Comparison of ENCODE assay signal across 19 cellular contexts in the genomic region with DNA sequence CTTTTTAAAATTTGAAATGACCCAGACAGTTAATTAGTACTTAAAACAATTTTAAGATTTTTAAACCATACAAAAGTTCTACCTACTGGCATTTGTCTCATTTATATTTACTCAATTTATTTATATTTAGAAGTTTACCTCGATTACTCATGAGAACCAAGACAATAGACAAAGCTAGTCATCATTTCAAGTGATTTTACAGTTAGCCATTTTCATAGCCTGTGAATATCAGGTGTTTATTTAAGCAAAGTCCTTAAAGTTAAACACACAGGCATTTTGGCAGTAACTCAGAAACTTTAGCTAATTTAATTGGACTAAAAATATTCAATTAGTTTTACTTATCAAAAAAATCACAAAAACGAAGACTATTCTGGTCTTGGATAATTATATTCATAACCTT.
DNase-seq lines count a peak whose midpoint lies in the region; ATAC-seq, FAIRE-seq and TF ChIP-seq lines count a peak whose summit lies in the region.
"Had no signal": no experiment of that assay in that cellular context is flagged by ENCODE, and none has a peak within 500 bp of the region (broad histone marks: within the 10 kb centered on the region; RNA-seq: fewer than 3 reads in every experiment).

No MANE protein-coding gene starts in this region.

- no peak overlapping the region for H4K91ac ChIP-seq in IMR-90 (ENCODE audit: insufficient read depth, low read depth, low read length)

- H3K4me2 ChIP-seq in IMR-90 (ENCODE audit: low read depth, low read length) (no peak overlapping the region), SK-N-SH (no peak overlapping the region)

- H4K20me1 ChIP-seq in IMR-90 (ENCODE audit: insufficient read depth, low read length) (no peaks in the 10 kb centered on the region), SK-N-SH (ENCODE audit: insufficient read depth) (no peaks in the 10 kb centered on the region)

- no peak overlapping the region for H3K14ac ChIP-seq in IMR-90 (replicated peaks; ENCODE audit: low read depth, low read length)

- TF ChIP-seq POLR2A in IMR-90 (IDR thresholded peaks at IDR 0.05; ENCODE audit: low read depth, low read length), result no peak

- no TSS peak for BruUV-seq in IMR-90 (replicated peaks; lab: Mats Ljungman, UMichigan)

- no peak overlapping the region for H3K4me3 ChIP-seq in IMR-90 (ENCODE audit: insufficient read depth, low read depth, low read length)
- no peak overlapping the region for H3K4me3 ChIP-seq in SK-N-SH (ENCODE audit: low read depth in 2 of 2, low read length in 1 of 2)
- H3K4me3 ChIP-seq in epithelial cell of proximal tubule (ENCODE audit: low read depth, low read length), result peak overlapping the region; percentile 52
- no peak overlapping the region for H3K4me3 ChIP-seq in ascending aorta
- H3K4me3 ChIP-seq: GM23248, HAP-1 had no signal

- no peak overlapping the region for H2BK20ac ChIP-seq in IMR-90 (ENCODE audit: low read depth, low read length)

- H3K27me3 ChIP-seq in IMR-90 (ENCODE audit: control insufficient read depth, insufficient read depth, low read length) (no peaks in the 10 kb centered on the region), SK-N-SH (ENCODE audit: insufficient read depth) (no peaks in the 10 kb centered on the region), ascending aorta (no peaks in the 10 kb centered on the region)

- no peak overlapping the region for H2BK5ac ChIP-seq in IMR-90 (ENCODE audit: low read depth, low read length, poor library complexity, severe bottlenecking)

- peaks cover 25% of the 10 kb centered on the region for H3F3A ChIP-seq in SK-N-SH (replicated peaks; ENCODE audit: insufficient read depth)

- ATAC-seq in IMR-90 (ENCODE audit: low read depth) (no peak), HG03521 (IDR thresholded peaks at IDR 0.05; ENCODE audit: unreplicated experiment) (no peak), GM21423 (IDR thresholded peaks at IDR 0.05; ENCODE audit: unreplicated experiment) (no peak)
- ATAC-seq: PC-3 had no signal

- no peaks in the 10 kb centered on the region for H3K79me2 ChIP-seq in SK-N-SH (ENCODE audit: insufficient read depth)

- TF ChIP-seq CTCF in IMR-90 (conservative IDR thresholded peaks at IDR 0.05; ENCODE audit: low read depth, low read length) (no peak), SK-N-SH (IDR thresholded peaks at IDR 0.05) (no peak), epithelial cell of proximal tubule (conservative IDR thresholded peaks at IDR 0.05; ENCODE audit: low read depth, low read length) (no peak), ascending aorta (IDR thresholded peaks at IDR 0.05) (no peak)

- H3K9me1 ChIP-seq in IMR-90 (ENCODE audit: insufficient read depth, low read length), result no peaks in the 10 kb centered on the region

- H3K18ac ChIP-seq in IMR-90 (ENCODE audit: low read depth, low read length), result no peak overlapping the region

- no peak overlapping the region for H3K23ac ChIP-seq in IMR-90 (ENCODE audit: low read depth, low read length)

- no peaks in the 10 kb centered on the region for H3K36me3 ChIP-seq in IMR-90 (ENCODE audit: control insufficient read depth, insufficient read depth, low read length)
- H3K36me3 ChIP-seq in SK-N-SH (replicated peaks in 1 of 2; ENCODE audit: control insufficient read depth in 1 of 2, insufficient read depth in 2 of 2, low read length in 1 of 2), result no peaks in the 10 kb centered on the region
- H3K36me3 ChIP-seq in ascending aorta, result no peaks in the 10 kb centered on the region
- H3K36me3 ChIP-seq: HAP-1 had no signal

- dilution Hi-C loops in IMR-90 (cut with HindIII; ENCODE audit: low sequenced_read_pairs, unreplicated experiment), result no loop called here

- H3K9me3 ChIP-seq in IMR-90 (ENCODE audit: control insufficient read depth, insufficient read depth, low read length) (peaks cover 3% of the 10 kb centered on the region; the same call in 1 of the 2 replicates), SK-N-SH (no peaks in the 10 kb centered on the region), ascending aorta (no peaks in the 10 kb centered on the region)
- H3K9me3 ChIP-seq: HAP-1 had no signal

- no peak overlapping the region for H2AK9ac ChIP-seq in IMR-90 (replicated peaks; ENCODE audit: low read depth, low read length, poor library complexity)

- POLR2A ChIA-PET in IMR-90 (lab: Charles Lee; ENCODE audit: unreplicated experiment), result no interaction called here
- POLR2A ChIA-PET in SK-N-SH (lab: Yijun Ruan, JAX), result no interaction called here

- intact Hi-C loops in IMR-90 (cut with micrococcal nuclease) (loop anchor here (5.0 kb wide), 1 partner anchor 94 kb away; no protein-coding TSS in a partner anchor), ascending aorta (cut with DNase I) (no loop called here)

- H4K5ac ChIP-seq in IMR-90 (ENCODE audit: low read depth, low read length), result no peak overlapping the region

- H3K4ac ChIP-seq in IMR-90 (ENCODE audit: low read depth, low read length), result no peak overlapping the region

- WGBS in IMR-90 (ENCODE audit: extremely low coverage in 2 of 2, insufficient read length in 1 of 2), 2 experiments, result no CpG with 5 or more reads among the region's 2 CpGs
- 18% methylated on average over 2 of the region's 2 CpGs for WGBS in SK-N-SH (ENCODE audit: low lambda C conversion rate)

- H3K9ac ChIP-seq in IMR-90 (ENCODE audit: low read depth, low read length) (no peak overlapping the region), SK-N-SH (no peak overlapping the region)
- H3K9ac ChIP-seq: GM23248 had no signal

- no peaks in the 10 kb centered on the region for H3K9me2 ChIP-seq in SK-N-SH

- in situ Hi-C loops in IMR-90 (cut with MboI; ENCODE audit: low sequenced_read_pairs), result no loop called here

- H4K8ac ChIP-seq in IMR-90 (ENCODE audit: low read depth in 2 of 2, low read length in 2 of 2), result no peak overlapping the region

- H2AFZ ChIP-seq in IMR-90 (replicated peaks; ENCODE audit: low read length, poor library complexity), result no peak overlapping the region
- H2AFZ ChIP-seq in SK-N-SH (ENCODE audit: low read depth), result 0 out of 2 replicates have a peak overlapping the region, but pooled peaks have one; percentile 2
- H2AFZ ChIP-seq: GM23248 had no signal

- H3K27ac ChIP-seq in IMR-90 (ENCODE audit: insufficient read depth, low read length) (no peak overlapping the region), SK-N-SH (ENCODE audit: low read depth in 2 of 2, low read length in 1 of 2) (peak overlapping the region in 1 of 2 experiments; percentile 85; a peak in 2 of 4 replicates), ascending aorta (no peak overlapping the region)
- H3K27ac ChIP-seq: GM23248 had no signal

- peak; percentile 16 for FAIRE-seq in A204.1 (lab: Jason Lieb, UNC)
- FAIRE-seq: HTR-8/SVneo had no signal

- H2BK120ac ChIP-seq in IMR-90 (ENCODE audit: low read depth, low read length), result no peak overlapping the region

- TF ChIP-seq EP300 in SK-N-SH (IDR thresholded peaks at IDR 0.05; ENCODE audit: borderline replicate concordance in 1 of 2, low read depth in 1 of 2, low read length in 1 of 2), result no peak

- H3K56ac ChIP-seq in IMR-90 (ENCODE audit: extremely low read depth, insufficient read depth, low read length), result no peak overlapping the region

- CTCF ChIA-PET in IMR-90 (lab: Yijun Ruan, JAX), result no interaction called here
- CTCF ChIA-PET in SK-N-SH (lab: Yijun Ruan, JAX), result interaction anchor here (1.1 kb wide), 1 partner anchor 12 kb away, joined by 3 read pairs; no protein-coding TSS in a partner anchor

- no peak overlapping the region for H2AK5ac ChIP-seq in IMR-90 (ENCODE audit: low read depth, low read length)

- H2BK15ac ChIP-seq in IMR-90 (ENCODE audit: low read depth, low read length), result no peak overlapping the region

- TF ChIP-seq RAD21 in IMR-90 (IDR thresholded peaks at IDR 0.05; ENCODE audit: low read length), result no peak
- no peak for TF ChIP-seq RAD21 in SK-N-SH (IDR thresholded peaks at IDR 0.05; ENCODE audit: low read length)

- DNase-seq in IMR-90 (peak; percentile 16), SK-N-SH (no peak), epithelial cell of proximal tubule (ENCODE audit: low read depth) (no peak), NK-92 (lab: John Stamatoyannopoulos, UW; ENCODE audit: unreplicated experiment) (no peak), ascending aorta (ENCODE audit: low spot score in 2 of 2) (no peak)
- DNase-seq: 8988T, GM23248, NCI-H1694, NCI-H2081 treated with DMSO at 0.1 percent for 48 hours, NCI-H446, NCI-H526, PC-3, RPMI8226, SHP77 treated with DMSO at 0.1 percent for 48 hours had no signal

- no peaks in the 10 kb centered on the region for H3K79me1 ChIP-seq in IMR-90 (ENCODE audit: low read depth in 1 of 2, low read length in 2 of 2)

- no peaks in the 10 kb centered on the region for H3K4me1 ChIP-seq in IMR-90 (ENCODE audit: control insufficient read depth, insufficient read depth, low read length)
- peaks cover 4 to 5% of the 10 kb centered on the region in 2 experiments; a peak in 3 of 4 replicates for H3K4me1 ChIP-seq in SK-N-SH (ENCODE audit: control insufficient read depth in 1 of 2, insufficient read depth in 2 of 2, low read depth in 1 of 2, low read length in 1 of 2)
- no peaks in the 10 kb centered on the region for H3K4me1 ChIP-seq in ascending aorta
- H3K4me1 ChIP-seq: HAP-1 had no signal

TF ChIP-seq in IMR-90, 13 proteins besides CTCF, POLR2A, EP300 and RAD21 (continues in another document):
- TF ChIP-seq RFX5 (IDR thresholded peaks at IDR 0.05; ENCODE audit: low read depth, low read length), result no peak
- no peak for TF ChIP-seq CEBPB (IDR thresholded peaks at IDR 0.05; ENCODE audit: low read depth, low read length)
- TF ChIP-seq NFE2L2 (IDR thresholded peaks at IDR 0.05; ENCODE audit: low read depth, low read length), result no peak
- no peak for TF ChIP-seq CHD1 (IDR thresholded peaks at IDR 0.05; ENCODE audit: low read depth, low read length)
- no peak for TF ChIP-seq SMC3 (IDR thresholded peaks at IDR 0.05; ENCODE audit: low read depth, low read length)
- TF ChIP-seq MAFK (IDR thresholded peaks at IDR 0.05; ENCODE audit: low read depth, low read length), result no peak

TF ChIP-seq in SK-N-SH, 30 proteins besides CTCF, POLR2A, EP300 and RAD21 (continues in another document):
- TF ChIP-seq YY1 (IDR thresholded peaks at IDR 0.05; ENCODE audit: low read depth), result no peak
- TF ChIP-seq ELF1 (IDR thresholded peaks at IDR 0.05), result no peak
- no peak for TF ChIP-seq MEF2A (IDR thresholded peaks at IDR 0.05; ENCODE audit: borderline replicate concordance, low read depth)
- TF ChIP-seq JUND (IDR thresholded peaks at IDR 0.05), result no peak
- no peak for TF ChIP-seq TCF12 (IDR thresholded peaks at IDR 0.05)
- TF ChIP-seq, protein P1, sequence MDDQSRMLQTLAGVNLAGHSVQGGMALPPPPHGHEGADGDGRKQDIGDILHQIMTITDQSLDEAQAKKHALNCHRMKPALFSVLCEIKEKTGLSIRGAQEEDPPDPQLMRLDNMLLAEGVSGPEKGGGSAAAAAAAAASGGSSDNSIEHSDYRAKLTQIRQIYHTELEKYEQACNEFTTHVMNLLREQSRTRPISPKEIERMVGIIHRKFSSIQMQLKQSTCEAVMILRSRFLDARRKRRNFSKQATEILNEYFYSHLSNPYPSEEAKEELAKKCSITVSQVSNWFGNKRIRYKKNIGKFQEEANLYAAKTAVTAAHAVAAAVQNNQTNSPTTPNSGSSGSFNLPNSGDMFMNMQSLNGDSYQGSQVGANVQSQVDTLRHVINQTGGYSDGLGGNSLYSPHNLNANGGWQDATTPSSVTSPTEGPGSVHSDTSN (IDR thresholded peaks at IDR 0.05), result no peak
- TF ChIP-seq, protein P2, sequence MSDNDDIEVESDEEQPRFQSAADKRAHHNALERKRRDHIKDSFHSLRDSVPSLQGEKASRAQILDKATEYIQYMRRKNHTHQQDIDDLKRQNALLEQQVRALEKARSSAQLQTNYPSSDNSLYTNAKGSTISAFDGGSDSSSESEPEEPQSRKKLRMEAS (IDR thresholded peaks at IDR 0.05; ENCODE audit: low read depth), result no peak
